19 cellular contexts compared by ENCODE assay signal in the genomic region with DNA sequence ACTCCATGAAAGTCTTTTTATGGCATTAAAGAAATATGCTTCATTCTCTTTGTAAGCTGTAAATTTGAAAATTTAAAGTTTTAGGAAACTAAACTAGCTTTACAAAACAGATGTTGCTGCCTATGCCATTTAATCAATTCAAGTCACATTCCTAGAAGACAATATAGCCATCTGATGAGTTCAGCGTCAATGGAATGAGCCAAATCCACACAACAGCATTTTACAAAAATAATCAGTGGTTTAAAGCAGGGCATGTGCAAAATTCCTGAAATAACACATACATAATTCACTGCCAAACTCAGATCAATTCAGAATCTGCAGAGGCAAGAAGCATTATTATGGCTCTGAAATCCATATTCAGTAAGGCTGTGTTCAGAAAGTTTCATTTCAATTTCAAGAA.
DNase-seq lines count a peak whose midpoint lies in the region; ATAC-seq, FAIRE-seq and TF ChIP-seq lines count a peak whose summit lies in the region.
"Had no signal": no experiment of that assay in that cellular context is flagged by ENCODE, and none has a peak within 500 bp of the region (broad histone marks: within the 10 kb centered on the region; RNA-seq: fewer than 3 reads in every experiment).

No MANE protein-coding gene starts in this region.

- no peak overlapping the region for H3K4me2 ChIP-seq in mesenchymal stem cell (ENCODE audit: low read length, poor library complexity, severe bottlenecking)

- H3K18ac ChIP-seq in mesenchymal stem cell (ENCODE audit: low read depth in 1 of 2, low read length in 2 of 2), result no peak overlapping the region

- WGBS in mesenchymal stem cell, result 53% methylated on average over 1 of the region's 1 CpG

- H3K4me1 ChIP-seq in mesenchymal stem cell (ENCODE audit: control insufficient read depth, insufficient read depth, low read depth, low read length), result no peaks in the 10 kb centered on the region

- POLR2A ChIA-PET in AG04449 (lab: Yijun Ruan, JAX), result no interaction called here

- no peak overlapping the region for H3K14ac ChIP-seq in mesenchymal stem cell (ENCODE audit: low read length in 2 of 2)

- H3K27ac Mint-ChIP-seq in HFFc6, result peak overlapping the region; percentile 7; the same call in 1 of the 2 replicates
- H3K27ac Mint-ChIP-seq: activated CD4-positive, alpha-beta T cell treated with anti-CD3 and anti-CD28 coated beads, Interleukin-2, amount 10 ng/mL, durations not matched to agents 7 days and 5 days had no signal

- no peak overlapping the region for H2BK12ac ChIP-seq in mesenchymal stem cell (ENCODE audit: low read length in 2 of 2)

- H2AFZ ChIP-seq in mesenchymal stem cell (ENCODE audit: low read depth, low read length), result no peak overlapping the region

- DNase-seq in AG04449 (ENCODE audit: low read depth, low spot score) (peak; percentile 19), HFFc6 (peak; percentile 24), brain microvascular endothelial cell (peak; percentile 16), mesenchymal stem cell (no peak), frontal cortex (ENCODE audit: low spot score in 2 of 2) (no peak), ecto neural progenitor cell (ENCODE audit: low spot score) (no peak), ACHN (no peak)
- DNase-seq: activated CD4-positive, alpha-beta T cell treated with anti-CD3 and anti-CD28 coated beads, Interleukin-2, amount 10 ng/mL, durations not matched to agents 7 days and 5 days; activated CD8-positive, alpha-beta memory T cell treated with anti-CD3 and anti-CD28 coated beads, Interleukin-2, amount 50 U/mL, for 4 hours; activated effector memory CD4-positive, alpha-beta T cell treated with anti-CD3 and anti-CD28 coated beads, Interleukin-2, amount 50 U/mL, for 16 hours; adrenal gland; CD8-positive, alpha-beta T cell; NCI-H510A treated with DMSO at 0.1 percent for 48 hours; psoas muscle; stimulated activated CD4-positive, alpha-beta T cell treated with anti-CD3 and anti-CD28 coated beads, Interleukin-4, amount 100 ng/mL, for 24 hours had no signal

- no peak overlapping the region for H2BK5ac ChIP-seq in mesenchymal stem cell (ENCODE audit: low read depth, low read length, poor library complexity, severe bottlenecking)

- H3K79me1 ChIP-seq in mesenchymal stem cell (replicated peaks; ENCODE audit: low read length, poor library complexity, severe bottlenecking), result peaks cover 3% of the 10 kb centered on the region

- H4K8ac ChIP-seq in mesenchymal stem cell (ENCODE audit: low read length), result no peak overlapping the region

- H3K4me3 Mint-ChIP-seq in HFFc6, result peak overlapping the region; percentile 36
- H3K4me3 Mint-ChIP-seq: activated CD4-positive, alpha-beta T cell treated with anti-CD3 and anti-CD28 coated beads, Interleukin-2, amount 10 ng/mL, durations not matched to agents 7 days and 5 days; CD8-positive, alpha-beta T cell; mesothelial cell of epicardium; neural crest cell had no signal

- H3K4me3 ChIP-seq in AG04449 (ENCODE audit: low read depth, low read length) (no peak overlapping the region), brain microvascular endothelial cell (ENCODE audit: low read depth, low read length) (no peak overlapping the region), mesenchymal stem cell (ENCODE audit: insufficient read depth in 1 of 2, low read depth in 1 of 2, low read length in 2 of 2) (peak overlapping the region in 1 of 2 experiments; percentile 3)
- H3K4me3 ChIP-seq: adrenal gland, psoas muscle, vagina had no signal

- no peak overlapping the region for H4K91ac ChIP-seq in mesenchymal stem cell (ENCODE audit: low read length)

- H2BK15ac ChIP-seq in mesenchymal stem cell (ENCODE audit: low read depth, poor library complexity, severe bottlenecking), result no peak overlapping the region

- peaks cover 87% of the 10 kb centered on the region for H3K4me1 Mint-ChIP-seq in HFFc6 (ENCODE audit: low read depth)

- CTCF ChIA-PET in AG04449 (lab: Yijun Ruan, JAX), result interaction anchor here (0.9 to 1.9 kb wide), 6 partner anchors 14 to 204 kb away, joined by 3 to 5 read pairs (median 3); no protein-coding TSS in a partner anchor

- no peaks in the 10 kb centered on the region for H3K27me3 ChIP-seq in brain microvascular endothelial cell (replicated peaks)
- H3K27me3 ChIP-seq in mesenchymal stem cell (ENCODE audit: control insufficient read depth in 1 of 2, insufficient read depth in 1 of 2, low read length in 2 of 2), result no peaks in the 10 kb centered on the region
- H3K27me3 ChIP-seq: adrenal gland, vagina had no signal

- peak overlapping the region; percentile 50 for H3K9ac ChIP-seq in mesenchymal stem cell (ENCODE audit: low read length)

- H3K9me3 ChIP-seq in mesenchymal stem cell (ENCODE audit: control insufficient read depth, low read length), result no peaks in the 10 kb centered on the region
- H3K9me3 ChIP-seq: adrenal gland, psoas muscle, vagina had no signal

- no peak overlapping the region for H2AK5ac ChIP-seq in mesenchymal stem cell (ENCODE audit: low read length, severe bottlenecking)

- no peak for TF ChIP-seq CTCF in AG04449 (IDR thresholded peaks at IDR 0.05; ENCODE audit: insufficient read depth, low read length, missing control alignments)
- no peak for TF ChIP-seq CTCF in HFFc6 (IDR thresholded peaks at IDR 0.05)
- TF ChIP-seq CTCF in brain microvascular endothelial cell (IDR thresholded peaks at IDR 0.05; ENCODE audit: low read depth, low read length, missing control alignments), result no peak

- H3K4ac ChIP-seq in mesenchymal stem cell (ENCODE audit: low read depth in 1 of 2, low read length in 2 of 2), result no peak overlapping the region

- no peak overlapping the region for H3K23ac ChIP-seq in mesenchymal stem cell (ENCODE audit: low read length in 2 of 2)

- no peak for FAIRE-seq in frontal cortex (lab: Jason Lieb, UNC)

- no peaks in the 10 kb centered on the region for H3K27me3 Mint-ChIP-seq in HFFc6 (ENCODE audit: insufficient read depth)
- H3K27me3 Mint-ChIP-seq: activated CD4-positive, alpha-beta T cell treated with anti-CD3 and anti-CD28 coated beads, Interleukin-2, amount 10 ng/mL, durations not matched to agents 7 days and 5 days had no signal

- H3K36me3 Mint-ChIP-seq in HFFc6 (ENCODE audit: low read depth), result peaks cover 5% of the 10 kb centered on the region; the same call in 1 of the 2 replicates
- H3K36me3 Mint-ChIP-seq: mesothelial cell of epicardium had no signal

- no peak for ATAC-seq in GM18520 (IDR thresholded peaks at IDR 0.05; ENCODE audit: unreplicated experiment)
- ATAC-seq: CD8-positive, alpha-beta T cell had no signal

- in situ Hi-C loops in brain microvascular endothelial cell (cut with HindIII; ENCODE audit: low pct_ligation_motif_present, low sequenced_read_pairs) (no loop called here), ACHN (cut with HindIII; ENCODE audit: low pct_ligation_motif_present, low pct_unique_long_range_greater_than_20kb, low sequenced_read_pairs) (no loop called here)

- H2BK120ac ChIP-seq in mesenchymal stem cell (ENCODE audit: low read depth, low read length), result no peak overlapping the region

- no peak overlapping the region for H3K27ac ChIP-seq in brain microvascular endothelial cell
- H3K27ac ChIP-seq in mesenchymal stem cell (ENCODE audit: low read length, poor library complexity, severe bottlenecking), result no peak overlapping the region
- H3K27ac ChIP-seq: vagina had no signal

- H3K9me3 Mint-ChIP-seq in HFFc6, result no peaks in the 10 kb centered on the region
- H3K9me3 Mint-ChIP-seq: activated CD4-positive, alpha-beta T cell treated with anti-CD3 and anti-CD28 coated beads, Interleukin-2, amount 10 ng/mL, durations not matched to agents 7 days and 5 days; CD8-positive, alpha-beta T cell; mesothelial cell of epicardium; neural crest cell had no signal

- no peaks in the 10 kb centered on the region for H3K36me3 ChIP-seq in brain microvascular endothelial cell (replicated peaks)
- H3K36me3 ChIP-seq in mesenchymal stem cell (ENCODE audit: control insufficient read depth in 1 of 2, insufficient read depth in 2 of 2, low read depth in 1 of 2, low read length in 2 of 2), result peaks cover 2 to 5% of the 10 kb centered on the region in 2 experiments
- H3K36me3 ChIP-seq: adrenal gland, vagina had no signal

Comparison
In these comparisons a context has a peak if more than half of its experiments do, and no peak if none do; other contexts are left out.
1. DNase-seq: peak in AG04449 (single experiment), HFFc6 (single experiment) and brain microvascular endothelial cell (single experiment); none in mesenchymal stem cell (single experiment), frontal cortex (0 of 2), ecto neural progenitor cell (single experiment) and ACHN (single experiment).